8 cellular contexts compared by ENCODE assay signal in genomic region chr16:66539628-66540469, GRCh38.
DNase-seq lines count a peak whose midpoint lies in the region; ATAC-seq and TF ChIP-seq lines count a peak whose summit lies in the region.

No MANE protein-coding gene starts in this region.

- peak overlapping the region; percentile 3; the same call in 1 of the 2 replicates for H3K9ac ChIP-seq in BLaER1

- H3K27ac ChIP-seq in BLaER1 (peak overlapping the region; percentile 69), brain microvascular endothelial cell (no peak overlapping the region)

- H3K4me2 ChIP-seq in BLaER1 = peak overlapping the region; percentile 72

- H3K36me3 ChIP-seq in BLaER1 = no peaks in the 10 kb centered on the region
- peaks cover 11% of the 10 kb centered on the region for H3K36me3 ChIP-seq in brain microvascular endothelial cell (replicated peaks)

- H3K4me3 ChIP-seq in BLaER1 = no peak overlapping the region
- no peak overlapping the region for H3K4me3 ChIP-seq in brain microvascular endothelial cell (ENCODE audit: low read depth, low read length)

- peak; percentile 50 for DNase-seq in brain microvascular endothelial cell
- no peak for DNase-seq in NCI-H2196 treated with DMSO at 0.1 percent for 48 hours (lab: John Stamatoyannopoulos, UW; ENCODE audit: unreplicated experiment)
- DNase-seq in DMS 273 treated with DMSO at 0.1 percent for 48 hours (lab: John Stamatoyannopoulos, UW) = no peak

- no peak for TF ChIP-seq CTCF in brain microvascular endothelial cell (IDR thresholded peaks at IDR 0.05; ENCODE audit: low read depth, low read length, missing control alignments)

- in situ Hi-C loops in brain microvascular endothelial cell (cut with HindIII; ENCODE audit: low pct_ligation_motif_present, low sequenced_read_pairs) = no loop called here

- no peaks in the 10 kb centered on the region for H4K20me1 ChIP-seq in BLaER1

- no peaks in the 10 kb centered on the region for H3K9me3 ChIP-seq in BLaER1

- ATAC-seq in GM19043 (IDR thresholded peaks at IDR 0.05; ENCODE audit: low read depth, unreplicated experiment) (peak; percentile 73), HG03469 (IDR thresholded peaks at IDR 0.05; ENCODE audit: unreplicated experiment) (peak; percentile 65), GM18909 (IDR thresholded peaks at IDR 0.05; ENCODE audit: poor library complexity, unreplicated experiment) (no peak), GM21576 (IDR thresholded peaks at IDR 0.05; ENCODE audit: unreplicated experiment) (no peak)

- H3K4me1 ChIP-seq in BLaER1 = peaks cover 76% of the 10 kb centered on the region

- H3K27me3 ChIP-seq in BLaER1 (no peaks in the 10 kb centered on the region), brain microvascular endothelial cell (replicated peaks) (no peaks in the 10 kb centered on the region)

Comparison
In these comparisons a context has a peak if more than half of its experiments do, and no peak if none do; other contexts are left out.
1. ATAC-seq: peak in GM19043 (single experiment) and HG03469 (single experiment); none in GM18909 (single experiment) and GM21576 (single experiment).